ENCODE assay signal across 8 cellular contexts in genomic region chr6:4134841-4135664, GRCh38. TPM values are rescaled to one million over a fixed set of nuclear protein-coding genes. Genes with fewer than 3 reads are reported as not detected.
DNase-seq lines count a peak whose midpoint lies in the region; FAIRE-seq and TF ChIP-seq lines count a peak whose summit lies in the region.

ECI2 (minus strand) TSS chr6:4135575; CDS start chr6:4135560, 15 bp downstream.

- DNase-seq in GM03348 (ENCODE audit: low spot score) (peak; percentile 79), H54 (ENCODE audit: insufficient read length, low spot score) (peak; percentile 50), LNCaP clone FGC (ENCODE audit: low read depth) (no peak), breast epithelium (ENCODE audit: low spot score in 2 of 2) (peak; percentile 50 to 59), NCI-H2029 (lab: John Stamatoyannopoulos, UW) (no peak)

- TF ChIP-seq CTCF in LNCaP clone FGC (IDR thresholded peaks at IDR 0.05; ENCODE audit: control insufficient read depth, extremely low read depth, insufficient read depth) (no peak), breast epithelium (IDR thresholded peaks at IDR 0.05) (peak in 1 of 3 donors; percentile 10)

- no peaks in the 10 kb centered on the region for H3K36me3 ChIP-seq in breast epithelium
- peaks cover 11 to 19% (median 14%) of the 10 kb centered on the region in 3 donors for H3K36me3 ChIP-seq in skeletal muscle tissue (ENCODE audit: control insufficient read depth in 3 of 3, insufficient read depth in 3 of 3, low read length in 3 of 3)

- H3K4me3 ChIP-seq in LNCaP clone FGC (ENCODE audit: low read depth, low read length) (peak within 1 kb of the TSS; percentile 80), breast epithelium (peak within 1 kb of the TSS; percentile 67 to 90 (median 83)), iPS-18c (ENCODE audit: insufficient read depth, low read depth, low read length) (peak within 1 kb of the TSS; percentile 94), skeletal muscle tissue (ENCODE audit: low read length in 3 of 3) (peak within 1 kb of the TSS; percentile 94)

- H3K27me3 ChIP-seq in breast epithelium (no peaks in the 10 kb centered on the region), skeletal muscle tissue (ENCODE audit: control insufficient read depth in 3 of 3, insufficient read depth in 3 of 3, low read length in 3 of 3) (no peaks in the 10 kb centered on the region)

- H3K9me3 ChIP-seq in breast epithelium (no peaks in the 10 kb centered on the region), iPS-18c (ENCODE audit: control insufficient read depth, insufficient read depth, low read length) (no peaks in the 10 kb centered on the region), skeletal muscle tissue (ENCODE audit: control insufficient read depth in 3 of 3, low read length in 3 of 3) (no peaks in the 10 kb centered on the region)

- intact Hi-C loops in T-helper 2 cell treated with Interferon-gamma antibody and Interleukin-4, amounts not matched to agents 100 ng/mL and 5 ng/mL, for 36 hours (cut with micrococcal nuclease): loop anchor here (1.0 to 10.0 kb wide), 10 partner anchors 21 to 1370 kb away; partner anchors contain the start of genes BPHL, FAM50B, NQO2 and RIPK1
- intact Hi-C loops in breast epithelium (cut with DNase I; ENCODE audit: low total_unique reads): no loop called here

- peak within 1 kb of the TSS; percentile 90 to 95 (median 94) for H3K9ac ChIP-seq in skeletal muscle tissue (ENCODE audit: low read depth in 1 of 3, low read length in 3 of 3)

- peaks cover 0 to 5% of the 10 kb centered on the region in 2 donors for H3K4me1 ChIP-seq in breast epithelium
- H3K4me1 ChIP-seq in skeletal muscle tissue (ENCODE audit: control insufficient read depth in 3 of 3, insufficient read depth in 3 of 3, low read length in 3 of 3): peaks cover 14 to 19% (median 15%) of the 10 kb centered on the region in 3 donors

- peak within 1 kb of the TSS; percentile 82 to 98 for H3K27ac ChIP-seq in breast epithelium
- H3K27ac ChIP-seq in skeletal muscle tissue (ENCODE audit: low read depth, low read length): peak within 1 kb of the TSS; percentile 84

- peak; percentile 27 for FAIRE-seq in H54 (lab: Jason Lieb, UNC)

- peak; percentile 79 for TF ChIP-seq POLR2A in H54 (IDR thresholded peaks at IDR 0.05; ENCODE audit: low read depth, low read length)
- TF ChIP-seq POLR2A in breast epithelium (IDR thresholded peaks at IDR 0.05): peak; percentile 42

RNA-seq across cellular contexts. Expression of gene ECI2, which starts in this region (rescaled TPM):
- 27.6 and 30.4 TPM in 2 replicates for total RNA-seq in T-helper 2 cell treated with Interferon-gamma antibody and Interleukin-4, amounts not matched to agents 100 ng/mL and 5 ng/mL, for 36 hours
- total RNA-seq in breast epithelium: 10 to 100 TPM; 60.6 to 66.9 (median 62.3) TPM
- total RNA-seq in skeletal muscle tissue: 48.0 TPM

Comparison
In these comparisons a context has a peak if more than half of its experiments do, and no peak if none do; other contexts are left out.
1. DNase-seq: peak in GM03348 (single experiment), H54 (single experiment) and breast epithelium (2 of 2); none in LNCaP clone FGC (single experiment) and NCI-H2029 (single experiment).
2. Peak in every context shown above with its lines, with median percentiles within 50 percentile points of each other: H3K4me3 ChIP-seq.